Comparison of ENCODE assay signal across 1 cellular context in genomic region chr3:158572766-158573060, GRCh38.
TF ChIP-seq lines count a peak whose summit lies in the region.

No MANE protein-coding gene starts in this region.

TF ChIP-seq in GM23338, 12 proteins besides CTCF, POLR2A, EP300 and RAD21 (continued from another document):
- no peak for TF ChIP-seq REST (IDR thresholded peaks at IDR 0.05; ENCODE audit: unreplicated experiment)
- TF ChIP-seq NANOG (IDR thresholded peaks at IDR 0.05; ENCODE audit: borderline replicate concordance) = no peak
- no peak for TF ChIP-seq JUNB (IDR thresholded peaks at IDR 0.05; ENCODE audit: unreplicated experiment)
- no peak for TF ChIP-seq POLR2AphosphoS5 (IDR thresholded peaks at IDR 0.05; ENCODE audit: low read depth)
- no peak for TF ChIP-seq EZH2phosphoT487 (IDR thresholded peaks at IDR 0.05; ENCODE audit: unreplicated experiment)
- TF ChIP-seq ZNF462 (CRISPR knock-in tag; IDR thresholded peaks at IDR 0.05) = no peak
- TF ChIP-seq CREB1 (CRISPR knock-in tag; IDR thresholded peaks at IDR 0.05; ENCODE audit: low read depth) = no peak
- no peak for TF ChIP-seq ETS1 (IDR thresholded peaks at IDR 0.05)
- no peak for TF ChIP-seq ZNF114 (CRISPR knock-in tag; IDR thresholded peaks at IDR 0.05)
